7 cellular contexts compared by ENCODE assay signal in genomic region chr16:24541534-24541933, GRCh38. TPM values are rescaled to one million over a fixed set of nuclear protein-coding genes. Genes with fewer than 3 reads are reported as not detected.
DNase-seq lines count a peak whose midpoint lies in the region; ATAC-seq and TF ChIP-seq lines count a peak whose summit lies in the region.

No MANE protein-coding gene starts in this region.

- CTCF ChIA-PET in activated CD4-positive, alpha-beta memory T cell treated with anti-CD3 and anti-CD28 coated beads for 36 hours (lab: Charles Lee): interaction anchor here (0.6 to 2.2 kb wide), 5 partner anchors 25 to 311 kb away, joined by 3 to 7 read pairs (median 3); no protein-coding TSS in a partner anchor

- H3K27me3 ChIP-seq in hepatocyte: no peaks in the 10 kb centered on the region

- peak overlapping the region; percentile 93 for H3K27ac Mint-ChIP-seq in HFFc6
- peak overlapping the region; percentile 90 for H3K27ac Mint-ChIP-seq in activated CD4-positive, alpha-beta memory T cell treated with anti-CD3 and anti-CD28 coated beads for 36 hours
- peak overlapping the region; percentile 100 for H3K27ac Mint-ChIP-seq in stimulated activated memory B cell treated with anti-CD40 and anti-IgM and Interleukin-4, amounts not matched to agents 10 μg/mL and 1 μg/mL and 100 μg/mL, for 72 hours

- H3K4me1 Mint-ChIP-seq in HFFc6 (ENCODE audit: low read depth): peaks cover 53% of the 10 kb centered on the region
- H3K4me1 Mint-ChIP-seq in activated CD4-positive, alpha-beta memory T cell treated with anti-CD3 and anti-CD28 coated beads for 36 hours (ENCODE audit: low read depth): peaks cover 35% of the 10 kb centered on the region
- H3K4me1 Mint-ChIP-seq in stimulated activated memory B cell treated with anti-CD40 and anti-IgM and Interleukin-4, amounts not matched to agents 10 μg/mL and 1 μg/mL and 100 μg/mL, for 72 hours: peaks cover 45% of the 10 kb centered on the region

- H2AFZ ChIP-seq in hepatocyte: no peak overlapping the region

- no peaks in the 10 kb centered on the region for H3K36me3 ChIP-seq in hepatocyte (replicated peaks; ENCODE audit: insufficient read depth, low read depth)

- peak overlapping the region; percentile 84 for H3K4me3 ChIP-seq in hepatocyte

- peak overlapping the region; percentile 90 for H3K4me2 ChIP-seq in hepatocyte

- ATAC-seq in stimulated activated memory B cell treated with anti-CD40 and anti-IgM and Interleukin-4, amounts not matched to agents 10 μg/mL and 1 μg/mL and 100 μg/mL, for 72 hours: no peak

- H3K4me3 Mint-ChIP-seq in HFFc6: peak overlapping the region; percentile 95
- H3K4me3 Mint-ChIP-seq in activated CD4-positive, alpha-beta memory T cell treated with anti-CD3 and anti-CD28 coated beads for 36 hours: peak overlapping the region; percentile 99
- peak overlapping the region; percentile 100 for H3K4me3 Mint-ChIP-seq in stimulated activated memory B cell treated with anti-CD40 and anti-IgM and Interleukin-4, amounts not matched to agents 10 μg/mL and 1 μg/mL and 100 μg/mL, for 72 hours

- H3K79me2 ChIP-seq in hepatocyte: peaks cover 71% of the 10 kb centered on the region

- H3K36me3 Mint-ChIP-seq in HFFc6 (ENCODE audit: low read depth): peaks cover 34% of the 10 kb centered on the region
- H3K36me3 Mint-ChIP-seq in activated CD4-positive, alpha-beta memory T cell treated with anti-CD3 and anti-CD28 coated beads for 36 hours: peaks cover 43% of the 10 kb centered on the region
- H3K36me3 Mint-ChIP-seq in stimulated activated memory B cell treated with anti-CD40 and anti-IgM and Interleukin-4, amounts not matched to agents 10 μg/mL and 1 μg/mL and 100 μg/mL, for 72 hours: peaks cover 28% of the 10 kb centered on the region

- WGBS in hepatocyte (ENCODE audit: low lambda C conversion rate, missing lambda C conversion rate): 9% methylated on average over 3 of the region's 3 CpGs

- no peaks in the 10 kb centered on the region for H3K9me3 ChIP-seq in hepatocyte (ENCODE audit: low read depth)

- no peaks in the 10 kb centered on the region for H3K9me3 Mint-ChIP-seq in HFFc6
- H3K9me3 Mint-ChIP-seq in activated CD4-positive, alpha-beta memory T cell treated with anti-CD3 and anti-CD28 coated beads for 36 hours: no peaks in the 10 kb centered on the region
- H3K9me3 Mint-ChIP-seq in stimulated activated memory B cell treated with anti-CD40 and anti-IgM and Interleukin-4, amounts not matched to agents 10 μg/mL and 1 μg/mL and 100 μg/mL, for 72 hours: no peaks in the 10 kb centered on the region

- H4K20me1 ChIP-seq in hepatocyte (ENCODE audit: insufficient read depth, poor library complexity, severe bottlenecking): peaks cover 67% of the 10 kb centered on the region

- peak overlapping the region; percentile 100 for H3K27ac ChIP-seq in hepatocyte

- peaks cover 2% of the 10 kb centered on the region; the same call in 1 of the 2 replicates for H3K27me3 Mint-ChIP-seq in HFFc6 (ENCODE audit: insufficient read depth)
- no peaks in the 10 kb centered on the region for H3K27me3 Mint-ChIP-seq in activated CD4-positive, alpha-beta memory T cell treated with anti-CD3 and anti-CD28 coated beads for 36 hours
- H3K27me3 Mint-ChIP-seq in stimulated activated memory B cell treated with anti-CD40 and anti-IgM and Interleukin-4, amounts not matched to agents 10 μg/mL and 1 μg/mL and 100 μg/mL, for 72 hours: no peaks in the 10 kb centered on the region

- TF ChIP-seq CTCF in HFFc6 (IDR thresholded peaks at IDR 0.05): no peak
- no peak for TF ChIP-seq CTCF in hepatocyte (IDR thresholded peaks at IDR 0.05; ENCODE audit: poor library complexity)

- H3K9me2 ChIP-seq in hepatocyte (replicated peaks; ENCODE audit: insufficient read depth): no peaks in the 10 kb centered on the region

- intact Hi-C loops in activated CD4-positive, alpha-beta memory T cell treated with anti-CD3 and anti-CD28 coated beads for 36 hours (cut with micrococcal nuclease): loop anchor here (1.0 to 10.0 kb wide), 6 partner anchors 21 to 699 kb away; partner anchors contain the start of genes ARHGAP17 and LCMT1

- POLR2A ChIA-PET in activated CD4-positive, alpha-beta memory T cell treated with anti-CD3 and anti-CD28 coated beads for 36 hours (lab: Charles Lee): interaction anchor here (0.6 to 1.7 kb wide), 2 partner anchors 128 to 626 kb away, joined by 3 to 7 read pairs; no protein-coding TSS in a partner anchor

- peaks cover 15% of the 10 kb centered on the region for H3K4me1 ChIP-seq in hepatocyte (ENCODE audit: insufficient read depth)

- no peak for DNase-seq in HFFc6
- DNase-seq in activated CD4-positive, alpha-beta memory T cell treated with anti-CD3 and anti-CD28 coated beads for 36 hours: no peak
- DNase-seq in hepatocyte (ENCODE audit: low spot score): no peak
- no peak for DNase-seq in NCI-H2081 (lab: John Stamatoyannopoulos, UW)
- no peak for DNase-seq in NK-92 treated with Interleukin-12 subunit alpha and Interleukin-12 subunit beta, amount 100 ng/mL, for 24 hours (lab: John Stamatoyannopoulos, UW)
- DNase-seq in SIG-M5 (lab: John Stamatoyannopoulos, UW): no peak

RNA-seq across cellular contexts. Expression of gene RBBP6, which starts 2.2 kb away (rescaled TPM):
- total RNA-seq in HFFc6 (2021; fragmentation: NEBNext Ultra II Directional; extraction: Animal tissue kit (Norgen Biotek cat#: 25700)): 10 to 100 TPM; 25.5 to 31.1 (median 29.4) TPM
- total RNA-seq in activated CD4-positive, alpha-beta memory T cell treated with anti-CD3 and anti-CD28 coated beads for 36 hours: 10 to 100 TPM; 74.6 to 76.1 TPM
- total RNA-seq in hepatocyte: 41.4 and 43.7 TPM in 2 replicates
- 45.6 and 62.1 TPM in 2 replicates for polyA plus RNA-seq in hepatocyte
